Comparison of ENCODE assay signal across 14 cellular contexts in genomic region chr7:129875745-129876411, GRCh38.
DNase-seq lines count a peak whose midpoint lies in the region; ATAC-seq and TF ChIP-seq lines count a peak whose summit lies in the region.
"Had no signal": no experiment of that assay in that cellular context is flagged by ENCODE, and none has a peak within 500 bp of the region (broad histone marks: within the 10 kb centered on the region; RNA-seq: fewer than 3 reads in every experiment).

No MANE protein-coding gene starts in this region.

- WGBS in endodermal cell (ENCODE audit: insufficient coverage in 1 of 2, insufficient read length in 1 of 2), 2 experiments: 81 to 87% methylated on average over 5 of the region's 5 CpGs
- WGBS in transverse colon (ENCODE audit: low coverage in 1 of 2), 2 donors: 70 to 71% methylated on average over 5 of the region's 5 CpGs

- H3K4me2 ChIP-seq in PC-3 (ENCODE audit: low read length): peak overlapping the region; percentile 30
- H3K4me2 ChIP-seq: neural progenitor cell had no signal

- H3F3A ChIP-seq in PC-3 (ENCODE audit: low read length, unreplicated experiment): no peaks in the 10 kb centered on the region

- no TSS peak for BruUV-seq in PC-3 (replicated peaks; lab: Mats Ljungman, UMichigan)

- DNase-seq in EH (ENCODE audit: low read depth): peak; percentile 58
- DNase-seq in PC-3: peak; percentile 67
- DNase-seq in endodermal cell: no peak
- DNase-seq in myocyte (ENCODE audit: low read depth): peak; percentile 43
- DNase-seq in transverse colon: no peak
- no peak for DNase-seq in GM20000 (ENCODE audit: low spot score)
- no peak for DNase-seq in NCI-H2227 (lab: John Stamatoyannopoulos, UW; ENCODE audit: unreplicated experiment)
- DNase-seq: activated CD8-positive, alpha-beta memory T cell treated with anti-CD3 and anti-CD28 coated beads, Interleukin-2, amount 50 U/mL, for 48 hours; Caco-2; MM.1S; NCI-H774; stimulated activated CD4-positive, alpha-beta T cell treated with anti-CD3 and anti-CD28 coated beads, Interleukin-2, amount 100 ng/mL, for 48 hours had no signal

- H3K4me1 ChIP-seq in PC-3 (ENCODE audit: insufficient read depth, low read length) (peaks cover 24% of the 10 kb centered on the region), endodermal cell (ENCODE audit: control insufficient read depth, insufficient read depth, low read length) (peaks cover 9% of the 10 kb centered on the region), transverse colon (peaks cover 0 to 29% (median 12%) of the 10 kb centered on the region in 4 donors)
- H3K4me1 ChIP-seq: Caco-2, neural progenitor cell had no signal

- in situ Hi-C loops in transverse colon (cut with MboI; ENCODE audit: low pct_ligation_motif_present in 1 of 4, low pct_unique_long_range_greater_than_20kb in 1 of 4, low sequenced_read_pairs in 3 of 4): no loop called here

- H3K27ac ChIP-seq in PC-3 (ENCODE audit: low read length): peak overlapping the region; percentile 12; the same call in 1 of the 2 replicates
- no peak overlapping the region for H3K27ac ChIP-seq in endodermal cell (ENCODE audit: low read depth, low read length)
- H3K27ac ChIP-seq in transverse colon: peak overlapping the region in 2 of 4 donors; percentile 6 to 18
- H3K27ac ChIP-seq: neural progenitor cell had no signal

- H3K27ac Mint-ChIP-seq in endodermal cell: peak overlapping the region; percentile 26
- H3K27ac Mint-ChIP-seq: neural progenitor cell had no signal

- peak overlapping the region; percentile 25; the same call in 1 of the 2 replicates for H3K4me3 ChIP-seq in PC-3 (ENCODE audit: low read length)
- H3K4me3 ChIP-seq in endodermal cell (ENCODE audit: low read length): no peak overlapping the region
- H3K4me3 ChIP-seq in transverse colon: no peak overlapping the region
- H3K4me3 ChIP-seq: neural progenitor cell had no signal

- peaks cover 39% of the 10 kb centered on the region for H3K4me1 Mint-ChIP-seq in endodermal cell
- H3K4me1 Mint-ChIP-seq: neural progenitor cell had no signal

- no peaks in the 10 kb centered on the region for H4K20me1 ChIP-seq in PC-3 (ENCODE audit: low read length)

- H3K9ac ChIP-seq in PC-3 (ENCODE audit: low read length) (no peak overlapping the region), endodermal cell (ENCODE audit: extremely low read depth, low read length, poor library complexity, severe bottlenecking) (no peak overlapping the region)
- H3K9ac ChIP-seq: neural progenitor cell had no signal

- no peaks in the 10 kb centered on the region for H3K9me2 ChIP-seq in PC-3 (replicated peaks; ENCODE audit: low read length)

- H3K9me3 ChIP-seq in PC-3 (ENCODE audit: low read length): no peaks in the 10 kb centered on the region
- H3K9me3 ChIP-seq in endodermal cell (ENCODE audit: control insufficient read depth, low read length): no peaks in the 10 kb centered on the region
- H3K9me3 ChIP-seq in transverse colon: no peaks in the 10 kb centered on the region
- H3K9me3 ChIP-seq: Caco-2 had no signal

- H3K36me3 ChIP-seq in PC-3 (ENCODE audit: low read depth, low read length) (peaks cover 7% of the 10 kb centered on the region; the same call in 1 of the 2 replicates), endodermal cell (ENCODE audit: control insufficient read depth, insufficient read depth, low read length) (peaks cover 37% of the 10 kb centered on the region), transverse colon (peaks cover 0 to 10% (median 2%) of the 10 kb centered on the region in 4 donors)

- no peak for TF ChIP-seq POLR2A in transverse colon (IDR thresholded peaks at IDR 0.05)

- peaks cover 40% of the 10 kb centered on the region for H3K36me3 Mint-ChIP-seq in endodermal cell (ENCODE audit: low read depth)

- ATAC-seq in PC-3: peak; percentile 73
- ATAC-seq in HG03469 (IDR thresholded peaks at IDR 0.05; ENCODE audit: unreplicated experiment): no peak

- CTCF ChIA-PET in PC-3 (lab: Charles Lee): no interaction called here

- intact Hi-C loops in PC-3 (cut with micrococcal nuclease): loop anchor here (5.0 kb wide), 2 partner anchors 34 to 36 kb away; no protein-coding TSS in a partner anchor
- intact Hi-C loops in transverse colon (cut with DNase I; ENCODE audit: low total_unique reads): no loop called here

- TF ChIP-seq CTCF in PC-3 (conservative IDR thresholded peaks at IDR 0.05; ENCODE audit: low read depth, low read length): no peak
- no peak for TF ChIP-seq CTCF in endodermal cell (conservative IDR thresholded peaks at IDR 0.05)
- TF ChIP-seq CTCF in transverse colon (IDR thresholded peaks at IDR 0.05): no peak
- no peak for TF ChIP-seq CTCF in GM20000 (IDR thresholded peaks at IDR 0.05; ENCODE audit: extremely low read depth, missing control alignments)

- no peak for TF ChIP-seq EP300 in transverse colon (IDR thresholded peaks at IDR 0.05; ENCODE audit: low read depth)

- POLR2A ChIA-PET in PC-3 (lab: Charles Lee; ENCODE audit: unreplicated experiment): interaction anchor here (0.6 kb wide), 1 partner anchor 182 kb away, joined by 5 read pairs; no protein-coding TSS in a partner anchor

- H3K79me2 ChIP-seq in PC-3 (ENCODE audit: low read length): no peaks in the 10 kb centered on the region

- H3K9me3 Mint-ChIP-seq in endodermal cell: no peaks in the 10 kb centered on the region
- H3K9me3 Mint-ChIP-seq: neural progenitor cell had no signal

- H2AFZ ChIP-seq in PC-3 (ENCODE audit: low read length): no peak overlapping the region
- H2AFZ ChIP-seq: neural progenitor cell had no signal

- no peak overlapping the region for H3K4me3 Mint-ChIP-seq in endodermal cell
- H3K4me3 Mint-ChIP-seq: neural progenitor cell had no signal

- H3K27me3 Mint-ChIP-seq in endodermal cell (ENCODE audit: insufficient read depth): no peaks in the 10 kb centered on the region

- H3K27me3 ChIP-seq in PC-3 (ENCODE audit: low read length) (no peaks in the 10 kb centered on the region), endodermal cell (ENCODE audit: control insufficient read depth, insufficient read depth, low read length, poor library complexity, severe bottlenecking) (no peaks in the 10 kb centered on the region), transverse colon (no peaks in the 10 kb centered on the region)
- H3K27me3 ChIP-seq: neural progenitor cell had no signal

Comparison
In these comparisons a context has a peak if more than half of its experiments do, and no peak if none do; other contexts are left out.
1. DNase-seq: peak in EH (single experiment), PC-3 (single experiment) and myocyte (single experiment); none in endodermal cell (single experiment), transverse colon (single experiment), GM20000 (single experiment) and NCI-H2227 (single experiment).